In genomic region chr17:62085511-62086408, GRCh38 we compare ENCODE assay signal across 15 cellular contexts. TPM values are rescaled to one million over a fixed set of nuclear protein-coding genes. Genes with fewer than 3 reads are reported as not detected.
A peak's percentile ranks its signal among the peaks of the same experiment; 100 is the strongest.
DNase-seq lines count a peak whose midpoint lies in the region; ATAC-seq and TF ChIP-seq lines count a peak whose summit lies in the region.
"Had no signal": no experiment of that assay in that cellular context is flagged by ENCODE, and none has a peak within 500 bp of the region (broad histone marks: within the 10 kb centered on the region; RNA-seq: fewer than 3 reads in every experiment).

No MANE protein-coding gene starts in this region.

- peak overlapping the region; percentile 39; the same call in 1 of the 2 replicates for H2AFZ ChIP-seq in OCI-LY3 (ENCODE audit: low read depth, low read length)

- 53 to 71% methylated on average over 7 of the region's 7 CpGs for WGBS in esophagus squamous epithelium, 2 donors

- H3K36me3 ChIP-seq in OCI-LY3 (replicated peaks; ENCODE audit: low read depth, low read length) (no peaks in the 10 kb centered on the region), A673 (ENCODE audit: insufficient read depth, low read length, poor library complexity, severe bottlenecking) (no peaks in the 10 kb centered on the region), esophagus squamous epithelium (no peaks in the 10 kb centered on the region)
- H3K36me3 ChIP-seq: tibial nerve had no signal

- intact Hi-C loops in A673 (cut with micrococcal nuclease; ENCODE audit: unreplicated experiment) (no loop called here), esophagus squamous epithelium (cut with DNase I) (no loop called here)

- H3K4me1 Mint-ChIP-seq in osteocyte (ENCODE audit: unreplicated experiment) = no peaks in the 10 kb centered on the region
- H3K4me1 Mint-ChIP-seq: nephron had no signal

- H3K27me3 ChIP-seq in OCI-LY3 (ENCODE audit: low read depth, low read length) (peaks cover 8% of the 10 kb centered on the region), A673 (replicated peaks; ENCODE audit: insufficient read depth, low read depth, low read length, poor library complexity) (no peaks in the 10 kb centered on the region), esophagus squamous epithelium (no peaks in the 10 kb centered on the region)
- H3K27me3 ChIP-seq: tibial nerve had no signal

- no peaks in the 10 kb centered on the region for H3K79me2 ChIP-seq in OCI-LY3 (ENCODE audit: low read length)

- H3K27me3 Mint-ChIP-seq in osteocyte (ENCODE audit: unreplicated experiment) = no peaks in the 10 kb centered on the region

- CTCF ChIA-PET in A673 (lab: Charles Lee) = no interaction called here

- H3K4me3 ChIP-seq in OCI-LY3 (ENCODE audit: low read length) = no peak overlapping the region
- H3K4me3 ChIP-seq in A673 (ENCODE audit: low read depth, low read length, poor library complexity, severe bottlenecking) = no peak overlapping the region
- H3K4me3 ChIP-seq in esophagus squamous epithelium = no peak overlapping the region
- H3K4me3 ChIP-seq: tibial nerve had no signal

- H3K4me3 Mint-ChIP-seq in osteocyte (ENCODE audit: unreplicated experiment) = no peak overlapping the region
- H3K4me3 Mint-ChIP-seq: nephron had no signal

- H3K4me2 ChIP-seq in OCI-LY3 (ENCODE audit: low read length) = no peak overlapping the region

- H4K20me1 ChIP-seq in OCI-LY3 (ENCODE audit: insufficient read depth, low read length) = no peaks in the 10 kb centered on the region

- H3K27ac Mint-ChIP-seq in osteocyte (ENCODE audit: unreplicated experiment) = no peak overlapping the region
- H3K27ac Mint-ChIP-seq: nephron had no signal

- no peak overlapping the region for H3K27ac ChIP-seq in OCI-LY3 (ENCODE audit: low read length)
- H3K27ac ChIP-seq in A673 (ENCODE audit: low read depth, low read length, poor library complexity, severe bottlenecking) = no peak overlapping the region
- no peak overlapping the region for H3K27ac ChIP-seq in esophagus squamous epithelium
- H3K27ac ChIP-seq: HL-60, tibial nerve had no signal

- H3K4me1 ChIP-seq in OCI-LY3 (ENCODE audit: low read length) (0 out of 2 replicates have a peak, but pooled peaks cover 3% of the 10 kb centered on the region), A673 (ENCODE audit: insufficient read depth, low read length, poor library complexity, severe bottlenecking) (no peaks in the 10 kb centered on the region), esophagus squamous epithelium (no peaks in the 10 kb centered on the region)
- H3K4me1 ChIP-seq: tibial nerve had no signal

- no peaks in the 10 kb centered on the region for H3K9me3 Mint-ChIP-seq in osteocyte (ENCODE audit: unreplicated experiment)
- H3K9me3 Mint-ChIP-seq: nephron had no signal

- no peaks in the 10 kb centered on the region for H3K9me3 ChIP-seq in OCI-LY3 (ENCODE audit: insufficient read depth, low read length)
- H3K9me3 ChIP-seq in A673 (ENCODE audit: low read depth, low read length, poor library complexity, severe bottlenecking) = no peaks in the 10 kb centered on the region
- no peaks in the 10 kb centered on the region for H3K9me3 ChIP-seq in esophagus squamous epithelium
- H3K9me3 ChIP-seq: tibial nerve had no signal

- BruUV-seq in A673 (replicated peaks; lab: Mats Ljungman, UMichigan) = no TSS peak

- DNase-seq in AG20443 (ENCODE audit: low spot score) (peak; percentile 67), islet precursor cell (peak; percentile 22), A673 (ENCODE audit: low spot score) (no peak), NCI-H446 (lab: John Stamatoyannopoulos, UW) (no peak), osteocyte (ENCODE audit: extremely low spot score, unreplicated experiment) (no peak), esophagus squamous epithelium (lab: John Stamatoyannopoulos, UW) (no peak)
- DNase-seq: Calu3; NCI-H1930; RPMI8226; stimulated activated CD4-positive, alpha-beta T cell treated with anti-CD3 and anti-CD28 coated beads, Interleukin-4, amount 100 ng/mL, for 24 hours had no signal

- no peak for TF ChIP-seq POLR2A in esophagus squamous epithelium (IDR thresholded peaks at IDR 0.05)

- POLR2A ChIA-PET in A673 (lab: Charles Lee; ENCODE audit: low non-redundant PET) = interaction anchor here (0.7 kb wide), 1 partner anchor 27 kb away, joined by 4 read pairs; no protein-coding TSS in a partner anchor

- H3K9ac ChIP-seq in OCI-LY3 (ENCODE audit: low read length) = no peak overlapping the region

- TF ChIP-seq CTCF in OCI-LY3 (IDR thresholded peaks at IDR 0.05; ENCODE audit: low read depth, low read length) (no peak), A673 (conservative IDR thresholded peaks at IDR 0.05; ENCODE audit: low read depth, low read length) (no peak), osteocyte (IDR thresholded peaks at IDR 0.05) (no peak), esophagus squamous epithelium (IDR thresholded peaks at IDR 0.05) (no peak)

- no peaks in the 10 kb centered on the region for H3K36me3 Mint-ChIP-seq in osteocyte (ENCODE audit: unreplicated experiment)

- peak; percentile 43 for ATAC-seq in GM19351 (IDR thresholded peaks at IDR 0.05; ENCODE audit: unreplicated experiment)

RNA-seq across cellular contexts. Expression of gene MED13, which starts 20.7 kb away (rescaled TPM):
- total RNA-seq in A673 (2021) = 64.0 and 65.0 TPM in 2 replicates
- 69.7 and 78.7 TPM in 2 replicates for total RNA-seq in osteocyte
- total RNA-seq in esophagus squamous epithelium = 10 to 100 TPM; 24.3 to 69.0 (median 51.0) TPM

Comparison
In these comparisons a context has a peak if more than half of its experiments do, and no peak if none do; other contexts are left out.
1. DNase-seq: peak in AG20443 (single experiment) and islet precursor cell (single experiment); none in A673 (single experiment), NCI-H446 (0 of 2), osteocyte (single experiment) and esophagus squamous epithelium (single experiment).